ENCODE assay signal across 16 cellular contexts in the genomic region with DNA sequence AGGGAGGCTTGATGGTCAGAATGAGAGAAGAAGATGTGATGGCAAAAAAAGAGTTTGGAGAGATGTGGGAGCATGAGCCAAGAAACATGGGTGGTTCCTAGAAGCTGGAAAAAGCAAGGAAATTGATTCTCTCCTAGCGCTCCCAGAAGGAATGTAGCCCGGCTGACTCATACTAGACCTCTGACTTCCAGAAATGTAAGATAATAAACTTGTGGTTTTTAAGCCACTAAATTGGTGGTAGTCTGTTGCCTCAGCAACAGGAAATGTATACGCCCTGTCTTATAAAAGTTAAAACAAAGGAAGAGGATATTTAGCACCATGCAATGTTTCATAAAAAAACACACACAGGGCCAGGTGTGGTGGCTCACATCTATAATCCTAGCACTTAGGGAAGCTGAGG.
DNase-seq lines count a peak whose midpoint lies in the region; ATAC-seq and TF ChIP-seq lines count a peak whose summit lies in the region.
"Had no signal": no experiment of that assay in that cellular context is flagged by ENCODE, and none has a peak within 500 bp of the region (broad histone marks: within the 10 kb centered on the region; RNA-seq: fewer than 3 reads in every experiment).

No MANE protein-coding gene starts in this region.

- no peak for TF ChIP-seq CTCF in HFF-Myc (IDR thresholded peaks at IDR 0.05; ENCODE audit: low read depth, low read length, missing control alignments)
- TF ChIP-seq CTCF in retinal pigment epithelial cell (conservative IDR thresholded peaks at IDR 0.05; ENCODE audit: low read depth, low read length) = no peak
- no peak for TF ChIP-seq CTCF in osteoblast (IDR thresholded peaks at IDR 0.05; ENCODE audit: extremely low read depth, low read depth, low read length)

- no peak overlapping the region for H2AFZ ChIP-seq in osteoblast (ENCODE audit: low read length)

- H3K9me3 ChIP-seq in osteoblast (ENCODE audit: low read depth, low read length) = no peaks in the 10 kb centered on the region
- H3K9me3 ChIP-seq: Caco-2 had no signal

- no peak overlapping the region for H3K4me2 ChIP-seq in osteoblast (ENCODE audit: insufficient read depth, low read length)

- H3K36me3 ChIP-seq in osteoblast (ENCODE audit: insufficient read depth, low read length) = no peaks in the 10 kb centered on the region

- no peaks in the 10 kb centered on the region for H3K27me3 ChIP-seq in osteoblast (ENCODE audit: insufficient read depth, low read length)

- no peaks in the 10 kb centered on the region for H3K79me2 ChIP-seq in osteoblast (ENCODE audit: insufficient read depth, low read length)

- H3K27ac ChIP-seq in osteoblast (ENCODE audit: low read depth, low read length) = no peak overlapping the region
- H3K27ac ChIP-seq: HL-60 had no signal

- no peaks in the 10 kb centered on the region for H4K20me1 ChIP-seq in osteoblast (ENCODE audit: insufficient read depth, low read length)

- ATAC-seq in GM18873 (IDR thresholded peaks at IDR 0.05; ENCODE audit: low FRiP score, unreplicated experiment) = no peak
- ATAC-seq: activated naive CD4-positive, alpha-beta T cell treated with anti-CD3 and anti-CD28 coated beads, Interleukin-2, amount 50 U/mL, for 72 hours had no signal

- peak; percentile 15 for DNase-seq in HFF-Myc (ENCODE audit: extremely low read depth, low read depth)
- peak; percentile 57 to 98 for DNase-seq in SW 1271 (lab: John Stamatoyannopoulos, UW)
- DNase-seq in fibroblast of peridontal ligament (ENCODE audit: extremely low read depth) = peak; percentile 0
- peak; percentile 81 for DNase-seq in retinal pigment epithelial cell (ENCODE audit: low read depth)
- no peak for DNase-seq in activated T-cell treated with anti-CD3 and anti-CD28 coated beads, Interleukin-2, amount 50 U/mL, for 48 hours
- DNase-seq in NCI-H1417 treated with DMSO at 0.1 percent for 48 hours (lab: John Stamatoyannopoulos, UW) = no peak
- no peak for DNase-seq in osteoblast (ENCODE audit: insufficient read length, low spot score, missing footprints)
- DNase-seq: activated CD4-positive, alpha-beta T cell treated with anti-CD3 and anti-CD28 coated beads, Interleukin-2, amount 50 U/mL, for 48 hours; effector memory CD4-positive, alpha-beta T cell; NCI-H1105 treated with DMSO at 0.1 percent for 48 hours; stimulated activated CD4-positive, alpha-beta T cell treated with anti-CD3 and anti-CD28 coated beads, Interleukin-1b, Interleukin-23, amount 100 ng/mL, for 48 hours; stimulated activated naive CD4-positive, alpha-beta T cell had no signal

- H3K4me1 ChIP-seq in osteoblast (ENCODE audit: insufficient read depth, low read length) = no peaks in the 10 kb centered on the region

- H3K4me3 ChIP-seq in HFF-Myc (replicated peaks; ENCODE audit: low read depth, low read length) = no peak overlapping the region
- no peak overlapping the region for H3K4me3 ChIP-seq in retinal pigment epithelial cell (ENCODE audit: low read length)
- no peak overlapping the region for H3K4me3 ChIP-seq in osteoblast (ENCODE audit: insufficient read depth, low read length)

Comparison
In these comparisons a context has a peak if more than half of its experiments do, and no peak if none do; other contexts are left out.
1. DNase-seq: peak in HFF-Myc (single experiment), SW 1271 (2 of 2), fibroblast of peridontal ligament (single experiment) and retinal pigment epithelial cell (single experiment); none in activated T-cell treated with anti-CD3 and anti-CD28 coated beads, Interleukin-2, amount 50 U/mL, for 48 hours (0 of 2), NCI-H1417 treated with DMSO at 0.1 percent for 48 hours (single experiment) and osteoblast (single experiment).